In genomic region chr19:1251503-1252220, GRCh38 we compare ENCODE assay signal across 6 cellular contexts. TPM values are rescaled to one million over a fixed set of nuclear protein-coding genes. Genes with fewer than 3 reads are reported as not detected.
A peak's percentile ranks its signal among the peaks of the same experiment; 100 is the strongest.
DNase-seq lines count a peak whose midpoint lies in the region; TF ChIP-seq lines count a peak whose summit lies in the region.

No MANE protein-coding gene starts in this region.

- no peaks in the 10 kb centered on the region for H3K27me3 ChIP-seq in skeletal muscle satellite cell (ENCODE audit: control insufficient read depth, insufficient read depth, low read length)

- H3K4me2 ChIP-seq in skeletal muscle satellite cell (ENCODE audit: low read length), result peak overlapping the region; percentile 98

- peak; percentile 56 for DNase-seq in ELR (ENCODE audit: low read depth)
- DNase-seq in T follicular helper cell (ENCODE audit: low read depth), result peak; percentile 63
- no peak for DNase-seq in epithelial cell of esophagus (ENCODE audit: low read depth)
- no peak for DNase-seq in NCI-H128 (lab: John Stamatoyannopoulos, UW; ENCODE audit: unreplicated experiment)
- no peak for DNase-seq in LoVo (ENCODE audit: low spot score)

- TF ChIP-seq CTCF in epithelial cell of esophagus (IDR thresholded peaks at IDR 0.05; ENCODE audit: insufficient read depth, low read depth, low read length, missing control alignments), result no peak

- peaks cover 55% of the 10 kb centered on the region for H3K36me3 ChIP-seq in skeletal muscle satellite cell (ENCODE audit: insufficient read depth, low read length)

- H3K9me3 ChIP-seq in skeletal muscle satellite cell (replicated peaks; ENCODE audit: low read length), result no peaks in the 10 kb centered on the region

- H3K9ac ChIP-seq in skeletal muscle satellite cell (ENCODE audit: low read depth, low read length), result peak overlapping the region; percentile 92

- H3K4me3 ChIP-seq in epithelial cell of esophagus (ENCODE audit: low read length), result peak overlapping the region; percentile 75
- H3K4me3 ChIP-seq in skeletal muscle satellite cell (ENCODE audit: low read length), result peak overlapping the region; percentile 83

- peaks cover 42% of the 10 kb centered on the region for H3K4me1 ChIP-seq in skeletal muscle satellite cell (ENCODE audit: control insufficient read depth, insufficient read depth, low read length)

RNA-seq across cellular contexts. Expression of gene MIDN, which starts 3.3 kb away (rescaled TPM):
- total RNA-seq in skeletal muscle satellite cell (2012; rRNA removed), result 21.3 and 31.0 TPM in 2 replicates

RNA-seq across cellular contexts. Expression of gene ATP5F1D, which starts 10.1 kb away (rescaled TPM):
- 33.9 and 42.1 TPM in 2 replicates for total RNA-seq in skeletal muscle satellite cell (2012; rRNA removed)

RNA-seq across cellular contexts. Expression of gene CBARP, which starts 13.9 kb away (rescaled TPM):
- 3.3 and 4.8 TPM in 2 replicates for total RNA-seq in skeletal muscle satellite cell (2012; rRNA removed)

RNA-seq across cellular contexts. Expression of gene CIRBP, which starts 17.5 kb away (rescaled TPM):
- 165 and 205 TPM in 2 replicates for total RNA-seq in skeletal muscle satellite cell (2012; rRNA removed)

RNA-seq across cellular contexts. Expression of gene FAM174C, which starts 23.7 kb away (rescaled TPM):
- total RNA-seq in skeletal muscle satellite cell (2012; rRNA removed), result 36.5 and 60.9 TPM in 2 replicates

Comparison
In these comparisons a context has a peak if more than half of its experiments do, and no peak if none do; other contexts are left out.
1. DNase-seq: peak in ELR (single experiment) and T follicular helper cell (single experiment); none in epithelial cell of esophagus (single experiment), NCI-H128 (single experiment) and LoVo (single experiment).